Comparison of ENCODE assay signal across 1 cellular context in genomic region chr10:122494833-122495232, GRCh38.
A peak's percentile ranks its signal among the peaks of the same experiment; 100 is the strongest.
TF ChIP-seq lines count a peak whose summit lies in the region.

No MANE protein-coding gene starts in this region.

TF ChIP-seq in K562, 482 proteins besides CTCF, POLR2A, EP300 and RAD21:
- TF ChIP-seq NFE2L1 (tag; IDR thresholded peaks at IDR 0.05; ENCODE audit: borderline replicate concordance, low read depth) (no peak), ZBTB7A (IDR thresholded peaks at IDR 0.05; ENCODE audit: borderline replicate concordance, control insufficient read depth, low read depth, low read length) (peak; percentile 39; the same call in 1 of the 2 replicates), FOSL1 (tag; conservative IDR thresholded peaks at IDR 0.05) (peak; percentile 65; the same call in 1 of the 2 replicates)
